6 cellular contexts compared by ENCODE assay signal in genomic region chr15:42491540-42492225, GRCh38. TPM values are rescaled to one million over a fixed set of nuclear protein-coding genes. Genes with fewer than 3 reads are reported as not detected.
DNase-seq lines count a peak whose midpoint lies in the region; ATAC-seq and TF ChIP-seq lines count a peak whose summit lies in the region.

No MANE protein-coding gene starts in this region.

- peak overlapping the region; percentile 87 to 94 (median 90) for H3K27ac ChIP-seq in sigmoid colon

- peaks cover 40% of the 10 kb centered on the region for H3K79me2 ChIP-seq in Loucy (ENCODE audit: insufficient read depth, low read length)

- H3K27me3 ChIP-seq in Loucy (ENCODE audit: insufficient read depth, low read length, poor library complexity, severe bottlenecking) (no peaks in the 10 kb centered on the region), sigmoid colon (no peaks in the 10 kb centered on the region)

- H3K9me2 ChIP-seq in Loucy (replicated peaks; ENCODE audit: low read depth, low read length), result no peaks in the 10 kb centered on the region

- no peaks in the 10 kb centered on the region for H3K9me3 ChIP-seq in Loucy (ENCODE audit: insufficient read depth, low read depth, low read length)
- H3K9me3 ChIP-seq in sigmoid colon, result no peaks in the 10 kb centered on the region

- no peak for ATAC-seq in HG03520 (IDR thresholded peaks at IDR 0.05; ENCODE audit: unreplicated experiment)

- peak overlapping the region; percentile 82 for H2AFZ ChIP-seq in Loucy (ENCODE audit: low read length)

- H3K4me3 ChIP-seq in Loucy (ENCODE audit: low read length, poor library complexity, severe bottlenecking) (peak overlapping the region; percentile 89), sigmoid colon (peak overlapping the region; percentile 71 to 87 (median 84))

- H3K4me2 ChIP-seq in Loucy (ENCODE audit: low read depth, low read length, poor library complexity, severe bottlenecking), result peak overlapping the region; percentile 79

- WGBS in sigmoid colon, 2 donors, result 80 to 88% methylated on average over 18 of the region's 18 CpGs

- no peak for TF ChIP-seq POLR2A in sigmoid colon (IDR thresholded peaks at IDR 0.05)

- peak; percentile 15 to 60 for DNase-seq in dermis microvascular lymphatic vessel endothelial cell (ENCODE audit: low read depth in 2 of 2)
- no peak for DNase-seq in sigmoid colon
- no peak for DNase-seq in NCI-H748 treated with DMSO at 0.1 percent for 48 hours (lab: John Stamatoyannopoulos, UW)
- DNase-seq in NCI-H524 treated with DMSO at 0.1 percent for 48 hours (lab: John Stamatoyannopoulos, UW), result no peak

- H3K4me1 ChIP-seq in Loucy (ENCODE audit: insufficient read depth, low read length, poor library complexity, severe bottlenecking) (peaks cover 37% of the 10 kb centered on the region), sigmoid colon (peaks cover 0 to 59% (median 38%) of the 10 kb centered on the region in 4 donors)

- TF ChIP-seq CTCF in Loucy (conservative IDR thresholded peaks at IDR 0.05; ENCODE audit: low read length) (no peak), sigmoid colon (IDR thresholded peaks at IDR 0.05) (no peak)

- peak in 1 of 4 donors; percentile 6 for TF ChIP-seq EP300 in sigmoid colon (IDR thresholded peaks at IDR 0.05)

- H3K36me3 ChIP-seq in Loucy (ENCODE audit: insufficient read depth, low read length) (no peaks in the 10 kb centered on the region), sigmoid colon (no peaks in the 10 kb centered on the region)

- intact Hi-C loops in sigmoid colon (cut with DNase I), result no loop called here

- H3F3A ChIP-seq in Loucy (ENCODE audit: low read depth), result no peaks in the 10 kb centered on the region; the same call in 1 of the 2 replicates

- peak overlapping the region; percentile 97 for H3K9ac ChIP-seq in Loucy (ENCODE audit: low read depth, low read length, poor library complexity, severe bottlenecking)

- no peaks in the 10 kb centered on the region for H4K20me1 ChIP-seq in Loucy (ENCODE audit: insufficient read depth, low read length, poor library complexity, severe bottlenecking)

RNA-seq across cellular contexts. Expression of gene ZNF106, which starts 0.7 kb away (rescaled TPM):
- total RNA-seq in dermis microvascular lymphatic vessel endothelial cell (30.5 and 30.6 TPM in 2 replicates), sigmoid colon (100 to 1,000 TPM in 1 of 4 donors, 10 to 100 TPM in 3; 69.4 to 107 (median 82.3) TPM)
- polyA plus RNA-seq in sigmoid colon, result 10 to 100 TPM; 10.9 to 18.1 (median 13.2) TPM

RNA-seq across cellular contexts. Expression of gene SNAP23, which starts 3.8 kb away (rescaled TPM):
- total RNA-seq in dermis microvascular lymphatic vessel endothelial cell (149 and 154 TPM in 2 replicates), sigmoid colon (10 to 100 TPM; 43.8 to 67.4 (median 57.9) TPM)
- polyA plus RNA-seq in sigmoid colon, result 100 to 1,000 TPM in 1 of 3 donors, 10 to 100 TPM in 2; 50.2 to 107 (median 76.9) TPM

RNA-seq across cellular contexts. Expression of gene LRRC57, which starts 56.9 kb away (rescaled TPM):
- total RNA-seq in dermis microvascular lymphatic vessel endothelial cell (12.2 and 16.6 TPM in 2 replicates), sigmoid colon (10 to 100 TPM in 3 of 4 donors, 1 to 10 TPM in 1; 9.2 to 24.6 (median 11.4) TPM)
- polyA plus RNA-seq in sigmoid colon, result 10 to 100 TPM in 2 of 3 donors, 1 to 10 TPM in 1; 8.4 to 16.4 (median 11.5) TPM

RNA-seq across cellular contexts. Expression of gene HAUS2, which starts 57.0 kb away (rescaled TPM):
- 18.1 and 26.8 TPM in 2 replicates for total RNA-seq in dermis microvascular lymphatic vessel endothelial cell
- total RNA-seq in sigmoid colon, result 10 to 100 TPM; 18.3 to 24.6 (median 20.1) TPM
- polyA plus RNA-seq in sigmoid colon, result 10 to 100 TPM; 11.1 to 15.1 (median 12.6) TPM

Comparison
In these comparisons a context has a peak if more than half of its experiments do, and no peak if none do; other contexts are left out.
1. DNase-seq: peak in dermis microvascular lymphatic vessel endothelial cell (2 of 2); none in sigmoid colon (single experiment), NCI-H748 treated with DMSO at 0.1 percent for 48 hours (single experiment) and NCI-H524 treated with DMSO at 0.1 percent for 48 hours (single experiment).